ENCODE assay signal across 13 cellular contexts in the genomic region with DNA sequence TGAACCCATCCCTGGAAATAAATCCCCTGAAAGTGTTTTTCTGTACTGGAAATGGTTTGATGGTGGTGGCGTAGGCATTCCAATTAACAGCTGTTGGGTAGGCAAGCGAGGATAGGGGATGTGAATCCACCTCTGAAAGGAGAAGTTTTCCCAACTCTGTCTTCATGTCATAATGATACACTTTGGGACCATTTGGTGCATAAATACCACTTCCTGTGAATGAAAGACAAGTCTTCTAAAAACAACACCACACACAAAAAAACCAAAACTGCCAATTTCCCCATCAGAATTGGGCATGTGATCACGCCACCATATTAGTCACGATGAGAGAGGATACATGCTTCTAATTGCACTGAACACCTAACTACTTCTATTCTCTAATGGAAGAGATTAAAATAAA. TPM values are rescaled to one million over a fixed set of nuclear protein-coding genes. Genes with fewer than 3 reads are reported as not detected.
DNase-seq lines count a peak whose midpoint lies in the region; ATAC-seq and TF ChIP-seq lines count a peak whose summit lies in the region.
"Had no signal": no experiment of that assay in that cellular context is flagged by ENCODE, and none has a peak within 500 bp of the region (broad histone marks: within the 10 kb centered on the region; RNA-seq: fewer than 3 reads in every experiment).

No MANE protein-coding gene starts in this region.

- no peaks in the 10 kb centered on the region for H3K27me3 ChIP-seq in foreskin keratinocyte

- H3K4me1 ChIP-seq in foreskin keratinocyte = peaks cover 8% of the 10 kb centered on the region
- H3K4me1 ChIP-seq: prostate gland had no signal

- CTCF ChIA-PET in activated CD8-positive, alpha-beta T cell treated with anti-CD3 and anti-CD28 coated beads, Interleukin-2, amount 10 ng/mL, durations not matched to agents 7 days and 5 days (lab: Charles Lee) = no interaction called here

- peak; percentile 35 for ATAC-seq in GM18517 (IDR thresholded peaks at IDR 0.05; ENCODE audit: unreplicated experiment)
- peak; percentile 45 for ATAC-seq in GM21528 (IDR thresholded peaks at IDR 0.05; ENCODE audit: low FRiP score, unreplicated experiment)
- peak; percentile 50 for ATAC-seq in HG03175 (IDR thresholded peaks at IDR 0.05; ENCODE audit: unreplicated experiment)
- ATAC-seq in activated CD8-positive, alpha-beta T cell treated with anti-CD3 and anti-CD28 coated beads, Interleukin-2, amount 10 ng/mL, durations not matched to agents 7 days and 5 days = no peak
- no peak for ATAC-seq in foreskin keratinocyte
- no peak for ATAC-seq in HG02571 (IDR thresholded peaks at IDR 0.05; ENCODE audit: unreplicated experiment)

- TF ChIP-seq CTCF in foreskin keratinocyte (conservative IDR thresholded peaks at IDR 0.05) = no peak

- H3K4me1 Mint-ChIP-seq in activated CD8-positive, alpha-beta T cell treated with anti-CD3 and anti-CD28 coated beads, Interleukin-2, amount 10 ng/mL, durations not matched to agents 7 days and 5 days (ENCODE audit: low read depth) = peaks cover 30% of the 10 kb centered on the region

- H3K36me3 Mint-ChIP-seq in activated CD8-positive, alpha-beta T cell treated with anti-CD3 and anti-CD28 coated beads, Interleukin-2, amount 10 ng/mL, durations not matched to agents 7 days and 5 days (ENCODE audit: low read depth) = peaks cover 59% of the 10 kb centered on the region

- H3K4me3 Mint-ChIP-seq in activated CD8-positive, alpha-beta T cell treated with anti-CD3 and anti-CD28 coated beads, Interleukin-2, amount 10 ng/mL, durations not matched to agents 7 days and 5 days = no peak overlapping the region

- POLR2A ChIA-PET in activated CD8-positive, alpha-beta T cell treated with anti-CD3 and anti-CD28 coated beads, Interleukin-2, amount 10 ng/mL, durations not matched to agents 7 days and 5 days (lab: Charles Lee) = interaction anchor here (0.6 kb wide), 1 partner anchor 10 kb away, joined by 5 read pairs; no protein-coding TSS in a partner anchor

- no peaks in the 10 kb centered on the region for H3K27me3 Mint-ChIP-seq in activated CD8-positive, alpha-beta T cell treated with anti-CD3 and anti-CD28 coated beads, Interleukin-2, amount 10 ng/mL, durations not matched to agents 7 days and 5 days (ENCODE audit: low read depth)

- peak overlapping the region; percentile 61 for H3K27ac Mint-ChIP-seq in activated CD8-positive, alpha-beta T cell treated with anti-CD3 and anti-CD28 coated beads, Interleukin-2, amount 10 ng/mL, durations not matched to agents 7 days and 5 days

- H3K9me3 Mint-ChIP-seq in activated CD8-positive, alpha-beta T cell treated with anti-CD3 and anti-CD28 coated beads, Interleukin-2, amount 10 ng/mL, durations not matched to agents 7 days and 5 days (ENCODE audit: insufficient read depth) = no peaks in the 10 kb centered on the region

- no peak for DNase-seq in activated CD8-positive, alpha-beta T cell treated with anti-CD3 and anti-CD28 coated beads, Interleukin-2, amount 10 ng/mL, durations not matched to agents 7 days and 5 days
- DNase-seq in NCI-H526 treated with DMSO at 0.1 percent for 48 hours (lab: John Stamatoyannopoulos, UW) = no peak
- no peak for DNase-seq in foreskin keratinocyte
- no peak for DNase-seq in NCI-H1417 treated with DMSO at 0.1 percent for 48 hours (lab: John Stamatoyannopoulos, UW)
- DNase-seq: activated CD8-positive, alpha-beta memory T cell treated with anti-CD3 and anti-CD28 coated beads for 24 hours; DND-41; kidney had no signal

- H3K27ac ChIP-seq in foreskin keratinocyte = no peak overlapping the region
- H3K27ac ChIP-seq: prostate gland had no signal

RNA-seq across cellular contexts. Expression of a gene that starts 6.4 kb away (rescaled TPM):
- total RNA-seq in activated CD8-positive, alpha-beta T cell treated with anti-CD3 and anti-CD28 coated beads, Interleukin-2, amount 10 ng/mL, durations not matched to agents 7 days and 5 days = 10 to 100 TPM; 16.3 to 16.8 TPM
- not detected in 2 replicates for total RNA-seq in foreskin keratinocyte
- polyA plus RNA-seq in foreskin keratinocyte = not detected in 2 replicates
- total RNA-seq: H1 had no signal
- polyA plus RNA-seq: H1 had no signal

RNA-seq across cellular contexts. Expression of a gene that starts 37.5 kb away (rescaled TPM):
- total RNA-seq in activated CD8-positive, alpha-beta T cell treated with anti-CD3 and anti-CD28 coated beads, Interleukin-2, amount 10 ng/mL, durations not matched to agents 7 days and 5 days = not detected
- 0.54 and 0.67 TPM in 2 replicates for total RNA-seq in foreskin keratinocyte
- 0.55 and 0.61 TPM in 2 replicates for polyA plus RNA-seq in foreskin keratinocyte
- total RNA-seq: H1 had no signal
- polyA plus RNA-seq: H1 had no signal

RNA-seq across cellular contexts. Expression of a gene that starts 47.1 kb away (rescaled TPM):
- total RNA-seq in activated CD8-positive, alpha-beta T cell treated with anti-CD3 and anti-CD28 coated beads, Interleukin-2, amount 10 ng/mL, durations not matched to agents 7 days and 5 days = 1 to 10 TPM; 6.0 to 6.3 TPM
- 14.1 and 14.8 TPM in 2 replicates for total RNA-seq in foreskin keratinocyte
- polyA plus RNA-seq in foreskin keratinocyte = 8.3 and 8.7 TPM in 2 replicates

Comparison
In these comparisons a context has a peak if more than half of its experiments do, and no peak if none do; other contexts are left out.
1. ATAC-seq: peak in GM18517 (single experiment), GM21528 (single experiment) and HG03175 (single experiment); none in activated CD8-positive, alpha-beta T cell treated with anti-CD3 and anti-CD28 coated beads, Interleukin-2, amount 10 ng/mL, durations not matched to agents 7 days and 5 days (single experiment), foreskin keratinocyte (single experiment) and HG02571 (single experiment).
2. RNA of a gene that starts 6.4 kb away (total RNA-seq): 16.3 to 16.8 TPM in activated CD8-positive, alpha-beta T cell treated with anti-CD3 and anti-CD28 coated beads, Interleukin-2, amount 10 ng/mL, durations not matched to agents 7 days and 5 days; not detected in foreskin keratinocyte; every median in the first group is over 10 times any median in the second.